In the genomic region with DNA sequence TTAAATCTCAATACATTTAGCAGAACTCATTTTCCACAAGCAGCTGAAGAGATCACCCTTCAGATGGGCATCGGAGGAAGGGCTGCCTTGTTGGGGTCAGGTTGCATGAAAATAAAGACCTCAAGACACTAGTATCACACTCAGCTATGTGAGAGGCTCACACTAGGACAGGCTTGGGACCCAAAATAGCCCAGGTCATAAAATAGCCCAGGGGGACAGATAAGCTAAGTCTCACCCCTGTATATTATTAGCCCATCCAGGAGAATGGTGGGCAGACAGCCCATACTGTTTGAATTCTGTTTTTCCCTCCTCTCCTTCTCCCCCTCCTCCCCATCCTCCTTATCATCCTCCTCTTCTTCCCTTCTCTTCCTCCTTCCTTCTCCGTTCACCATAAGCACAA, we compare ENCODE assay signal across 23 cellular contexts.
DNase-seq lines count a peak whose midpoint lies in the region; ATAC-seq and TF ChIP-seq lines count a peak whose summit lies in the region.
"Had no signal": no experiment of that assay in that cellular context is flagged by ENCODE, and none has a peak within 500 bp of the region (broad histone marks: within the 10 kb centered on the region; RNA-seq: fewer than 3 reads in every experiment).

No MANE protein-coding gene starts in this region.

- DNase-seq in Right ventricle myocardium inferior (ENCODE audit: missing footprints) (no peak), cardiac septum (ENCODE audit: low spot score) (no peak), cardiac muscle cell (ENCODE audit: low read depth in 1 of 2, low spot score in 1 of 2) (peak in 1 of 2 donors; percentile 11), heart left ventricle (no peak), left ventricle myocardium superior (no peak), kidney glomerular epithelial cell (lab: John Stamatoyannopoulos, UW) (no peak)
- DNase-seq: 8988T; ACHN; BE2C; C1 segment of cervical spinal cord; CD4-positive, alpha-beta memory T cell; CD4-positive, CD25-positive, alpha-beta regulatory T cell; CD8-positive, alpha-beta memory T cell; COR-L47; DMS 273 treated with DMSO at 0.1 percent for 48 hours; DMS153; DMS53; DMS79; DND-41; EL; GDM1 had no signal

- intact Hi-C loops in Right ventricle myocardium inferior (cut with DNase I) (no loop called here), cardiac septum (cut with DNase I) (no loop called here), heart left ventricle (cut with DNase I) (no loop called here), left ventricle myocardium superior (cut with micrococcal nuclease) (no loop called here)

- H3K36me3 ChIP-seq in cardiac muscle cell, result no peaks in the 10 kb centered on the region
- H3K36me3 ChIP-seq in heart left ventricle, result no peaks in the 10 kb centered on the region
- H3K36me3 ChIP-seq: BE2C, BLaER1 had no signal

- ATAC-seq in Right ventricle myocardium inferior (peak; percentile 69), heart left ventricle (no peak), left ventricle myocardium superior (peak; percentile 72)
- ATAC-seq: GM12878 had no signal

- TF ChIP-seq POLR2A in heart left ventricle (IDR thresholded peaks at IDR 0.05), result no peak

- H3K9me3 ChIP-seq in cardiac muscle cell (ENCODE audit: low read depth) (no peaks in the 10 kb centered on the region), heart left ventricle (no peaks in the 10 kb centered on the region)
- H3K9me3 ChIP-seq: BE2C, BLaER1 had no signal

- H3K4me1 ChIP-seq in cardiac muscle cell (ENCODE audit: low read depth) (peaks cover 8% of the 10 kb centered on the region), heart left ventricle (no peaks in the 10 kb centered on the region)
- H3K4me1 ChIP-seq: BE2C, BLaER1 had no signal

- H3K27ac ChIP-seq in cardiac muscle cell (peak overlapping the region; percentile 0), heart left ventricle (no peak overlapping the region)
- H3K27ac ChIP-seq: BLaER1 had no signal

- TF ChIP-seq CTCF in cardiac muscle cell (IDR thresholded peaks at IDR 0.05; ENCODE audit: low read depth, low read length), result no peak
- TF ChIP-seq CTCF in heart left ventricle (IDR thresholded peaks at IDR 0.05), result no peak

- H3K27me3 ChIP-seq in cardiac muscle cell (no peaks in the 10 kb centered on the region), heart left ventricle (peaks cover 0 to 10% (median 0%) of the 10 kb centered on the region in 9 donors)
- H3K27me3 ChIP-seq: BE2C, BLaER1 had no signal

- WGBS in heart left ventricle, 4 donors, result 48 to 60% (median 56%) methylated on average over 2 of the region's 2 CpGs

- H3K4me3 ChIP-seq in cardiac muscle cell (no peak overlapping the region), heart left ventricle (no peak overlapping the region)
- H3K4me3 ChIP-seq: BLaER1, GM12878 had no signal

Comparison
In these comparisons a context has a peak if more than half of its experiments do, and no peak if none do; other contexts are left out.
1. ATAC-seq: peak in Right ventricle myocardium inferior (single experiment) and left ventricle myocardium superior (single experiment); none in heart left ventricle (0 of 4).